In the genomic region with DNA sequence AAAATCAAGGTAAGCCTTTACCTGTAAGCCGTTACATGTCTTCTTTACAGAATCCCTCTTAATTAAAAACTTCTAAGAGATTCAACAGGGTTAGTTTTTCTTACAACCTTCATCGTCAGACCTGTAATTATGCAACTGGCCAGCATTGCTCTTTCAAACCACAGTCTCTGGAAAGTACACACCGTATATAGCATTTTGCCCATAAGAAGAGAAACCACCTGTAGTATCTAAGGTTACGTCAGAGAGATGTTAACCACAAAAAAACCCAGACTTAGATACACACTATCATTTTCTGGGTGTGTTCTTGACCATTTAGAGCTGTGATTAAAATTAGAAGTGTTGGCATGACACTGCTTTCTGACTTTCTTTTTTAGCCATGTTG, we compare ENCODE assay signal across 11 cellular contexts.
A peak's percentile ranks its signal among the peaks of the same experiment; 100 is the strongest.
DNase-seq lines count a peak whose midpoint lies in the region; ATAC-seq lines count a peak whose summit lies in the region.
"Had no signal": no experiment of that assay in that cellular context is flagged by ENCODE, and none has a peak within 500 bp of the region (broad histone marks: within the 10 kb centered on the region; RNA-seq: fewer than 3 reads in every experiment).

No MANE protein-coding gene starts in this region.

- H3K9me3 Mint-ChIP-seq in central memory CD8-positive, alpha-beta T cell: peaks cover 29% of the 10 kb centered on the region

- ATAC-seq in GM18867 (IDR thresholded peaks at IDR 0.05; ENCODE audit: unreplicated experiment) (peak; percentile 94), GM21529 (IDR thresholded peaks at IDR 0.05; ENCODE audit: unreplicated experiment) (peak; percentile 90), HG03135 (IDR thresholded peaks at IDR 0.05; ENCODE audit: unreplicated experiment) (peak; percentile 94)
- peak; percentile 32 for ATAC-seq in central memory CD8-positive, alpha-beta T cell (replicated peaks; ENCODE audit: extremely low read depth, poor library complexity, severe bottlenecking)

- no peak overlapping the region for H3K4me3 Mint-ChIP-seq in central memory CD8-positive, alpha-beta T cell

- H3K27me3 Mint-ChIP-seq in central memory CD8-positive, alpha-beta T cell: no peaks in the 10 kb centered on the region

- H3K36me3 Mint-ChIP-seq in central memory CD8-positive, alpha-beta T cell (ENCODE audit: insufficient read depth): no peaks in the 10 kb centered on the region

- no peaks in the 10 kb centered on the region for H3K4me1 Mint-ChIP-seq in central memory CD8-positive, alpha-beta T cell

- H3K27ac Mint-ChIP-seq in central memory CD8-positive, alpha-beta T cell (ENCODE audit: low read depth): no peak overlapping the region

- no peak for DNase-seq in central memory CD8-positive, alpha-beta T cell (ENCODE audit: low spot score in 2 of 2)
- DNase-seq in head of caudate nucleus (no peak), NCI-H2029 (lab: John Stamatoyannopoulos, UW) (no peak), ureter (ENCODE audit: low spot score) (no peak)
- DNase-seq in effector CD4-positive, alpha-beta T cell: no peak
- DNase-seq: COR-L47, GM23248, kidney had no signal

- intact Hi-C loops in head of caudate nucleus (cut with DNase I): no loop called here

Comparison
In these comparisons a context has a peak if more than half of its experiments do, and no peak if none do; other contexts are left out.
1. ATAC-seq: peak in every context shown above with its lines; median percentile 94 in GM18867; 94 in HG03135; 90 in GM21529; 32 in central memory CD8-positive, alpha-beta T cell.